8 cellular contexts compared by ENCODE assay signal in genomic region chr4:176195184-176195978, GRCh38. TPM values are rescaled to one million over a fixed set of nuclear protein-coding genes. Genes with fewer than 3 reads are reported as not detected.
DNase-seq lines count a peak whose midpoint lies in the region; ATAC-seq and TF ChIP-seq lines count a peak whose summit lies in the region.

TSS of gene SPATA4 (minus strand) at chr4:176195585. CDS start at chr4:176195562, 23 bp downstream.

- peaks cover 28% of the 10 kb centered on the region for H3K4me1 Mint-ChIP-seq in activated T-cell treated with anti-CD3 and anti-CD28 coated beads, Interleukin-2, amount 50 U/mL, for 4 hours (ENCODE audit: low read depth)

- no peaks in the 10 kb centered on the region for H3K9me3 ChIP-seq in mucosa of rectum (ENCODE audit: control insufficient read depth in 2 of 2, low read length in 2 of 2)

- H3K4me3 ChIP-seq in mucosa of rectum (ENCODE audit: low read length in 2 of 2) = peak within 1 kb of the TSS; percentile 81 to 86

- no peaks in the 10 kb centered on the region for H3K27me3 ChIP-seq in mucosa of rectum (ENCODE audit: control insufficient read depth in 2 of 2, insufficient read depth in 2 of 2, low read length in 2 of 2)

- H3K36me3 ChIP-seq in mucosa of rectum (ENCODE audit: control insufficient read depth in 2 of 2, insufficient read depth in 2 of 2, low read length in 2 of 2) = no peaks in the 10 kb centered on the region

- peaks cover 1% of the 10 kb centered on the region for H3K36me3 Mint-ChIP-seq in activated T-cell treated with anti-CD3 and anti-CD28 coated beads, Interleukin-2, amount 50 U/mL, for 4 hours (ENCODE audit: insufficient read depth)

- H3K4me1 ChIP-seq in mucosa of rectum (ENCODE audit: control insufficient read depth in 2 of 2, insufficient read depth in 2 of 2, low read length in 2 of 2) = peaks cover 4% of the 10 kb centered on the region in 2 donors

- H3K4me3 Mint-ChIP-seq in activated T-cell treated with anti-CD3 and anti-CD28 coated beads, Interleukin-2, amount 50 U/mL, for 4 hours = peak within 1 kb of the TSS; percentile 72

- peak within 1 kb of the TSS; percentile 42 to 64 for H3K27ac ChIP-seq in mucosa of rectum (ENCODE audit: low read depth in 2 of 2, low read length in 2 of 2)

- peak; percentile 100 for ATAC-seq in GM21737 (IDR thresholded peaks at IDR 0.05; ENCODE audit: unreplicated experiment)
- peak; percentile 81 to 84 for ATAC-seq in activated T-cell treated with anti-CD3 and anti-CD28 coated beads, Interleukin-2, amount 50 U/mL, for 4 hours

- H3K9ac ChIP-seq in mucosa of rectum (ENCODE audit: low read depth in 1 of 2, low read length in 2 of 2) = peak within 1 kb of the TSS; percentile 35 to 62

- DNase-seq in DMS114 treated with DMSO at 0.1 percent for 48 hours (lab: John Stamatoyannopoulos, UW; ENCODE audit: unreplicated experiment) (peak; percentile 78), KG1 (lab: John Stamatoyannopoulos, UW) (peak; percentile 2), erythroblast (lab: John Stamatoyannopoulos, UW) (peak; percentile 92 to 94)
- peak; percentile 91 for DNase-seq in activated T-cell treated with anti-CD3 and anti-CD28 coated beads, Interleukin-2, amount 50 U/mL, for 4 hours
- peak; percentile 89 for DNase-seq in stimulated activated CD8-positive, alpha-beta memory T cell treated with anti-CD3 and anti-CD28 coated beads, Interleukin-4, amount 100 ng/mL, for 24 hours (ENCODE audit: low read depth)

- TF ChIP-seq POLR2A in erythroblast (IDR thresholded peaks at IDR 0.05; ENCODE audit: low read length) = peak; percentile 54

- H3K9me3 Mint-ChIP-seq in activated T-cell treated with anti-CD3 and anti-CD28 coated beads, Interleukin-2, amount 50 U/mL, for 4 hours = peaks cover 4% of the 10 kb centered on the region

- H3K27me3 Mint-ChIP-seq in activated T-cell treated with anti-CD3 and anti-CD28 coated beads, Interleukin-2, amount 50 U/mL, for 4 hours (ENCODE audit: low read depth) = peaks cover 24% of the 10 kb centered on the region

TF ChIP-seq in PFSK-1, 5 proteins besides CTCF, POLR2A, EP300 and RAD21:
- TF ChIP-seq, protein P1, sequence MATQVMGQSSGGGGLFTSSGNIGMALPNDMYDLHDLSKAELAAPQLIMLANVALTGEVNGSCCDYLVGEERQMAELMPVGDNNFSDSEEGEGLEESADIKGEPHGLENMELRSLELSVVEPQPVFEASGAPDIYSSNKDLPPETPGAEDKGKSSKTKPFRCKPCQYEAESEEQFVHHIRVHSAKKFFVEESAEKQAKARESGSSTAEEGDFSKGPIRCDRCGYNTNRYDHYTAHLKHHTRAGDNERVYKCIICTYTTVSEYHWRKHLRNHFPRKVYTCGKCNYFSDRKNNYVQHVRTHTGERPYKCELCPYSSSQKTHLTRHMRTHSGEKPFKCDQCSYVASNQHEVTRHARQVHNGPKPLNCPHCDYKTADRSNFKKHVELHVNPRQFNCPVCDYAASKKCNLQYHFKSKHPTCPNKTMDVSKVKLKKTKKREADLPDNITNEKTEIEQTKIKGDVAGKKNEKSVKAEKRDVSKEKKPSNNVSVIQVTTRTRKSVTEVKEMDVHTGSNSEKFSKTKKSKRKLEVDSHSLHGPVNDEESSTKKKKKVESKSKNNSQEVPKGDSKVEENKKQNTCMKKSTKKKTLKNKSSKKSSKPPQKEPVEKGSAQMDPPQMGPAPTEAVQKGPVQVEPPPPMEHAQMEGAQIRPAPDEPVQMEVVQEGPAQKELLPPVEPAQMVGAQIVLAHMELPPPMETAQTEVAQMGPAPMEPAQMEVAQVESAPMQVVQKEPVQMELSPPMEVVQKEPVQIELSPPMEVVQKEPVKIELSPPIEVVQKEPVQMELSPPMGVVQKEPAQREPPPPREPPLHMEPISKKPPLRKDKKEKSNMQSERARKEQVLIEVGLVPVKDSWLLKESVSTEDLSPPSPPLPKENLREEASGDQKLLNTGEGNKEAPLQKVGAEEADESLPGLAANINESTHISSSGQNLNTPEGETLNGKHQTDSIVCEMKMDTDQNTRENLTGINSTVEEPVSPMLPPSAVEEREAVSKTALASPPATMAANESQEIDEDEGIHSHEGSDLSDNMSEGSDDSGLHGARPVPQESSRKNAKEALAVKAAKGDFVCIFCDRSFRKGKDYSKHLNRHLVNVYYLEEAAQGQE (IDR thresholded peaks at IDR 0.05; ENCODE audit: insufficient read depth in 1 of 2, low read depth in 2 of 2, low read length in 2 of 2) = no peak
- TF ChIP-seq POLR2AphosphoS5 (IDR thresholded peaks at IDR 0.05; ENCODE audit: low read depth, low read length) = peak; percentile 64; the same call in 1 of the 2 replicates
- no peak for TF ChIP-seq FOXP2 (optimal IDR thresholded peaks at IDR 0.05; ENCODE audit: borderline replicate concordance, extremely low read depth, extremely low read length, insufficient read depth)
- TF ChIP-seq TAF1 (IDR thresholded peaks at IDR 0.05; ENCODE audit: borderline replicate concordance, insufficient read depth, low read length) = peak; percentile 46; the same call in 1 of the 2 replicates
- TF ChIP-seq SIN3A (IDR thresholded peaks at IDR 0.05; ENCODE audit: borderline replicate concordance, insufficient read depth, low read length) = 0 out of 2 replicates have a peak, but pooled peaks have one; percentile 72
TF ChIP-seq in PFSK-1: peak in this region for 3.

RNA-seq across cellular contexts. Expression of gene SPATA4, which starts in this region (rescaled TPM):
- polyA plus RNA-seq in PFSK-1 (2012; ENCODE audit: insufficient read length, low read depth) = not detected
- total RNA-seq in activated T-cell treated with anti-CD3 and anti-CD28 coated beads, Interleukin-2, amount 50 U/mL, for 4 hours = not detected

Comparison
In these comparisons a context has a peak if more than half of its experiments do, and no peak if none do; other contexts are left out.
1. Peak in every context shown above with its lines: DNase-seq, ATAC-seq, H3K4me3 ChIP-seq and H3K27ac ChIP-seq.
2. Peak in DNase-seq and ATAC-seq in activated T-cell treated with anti-CD3 and anti-CD28 coated beads, Interleukin-2, amount 50 U/mL, for 4 hours; RNA of the gene not detected or under 1 TPM.
3. DNase-seq: peak in every context shown above with its lines; median percentile 93 in erythroblast; 91 in activated T-cell treated with anti-CD3 and anti-CD28 coated beads, Interleukin-2, amount 50 U/mL, for 4 hours; 89 in stimulated activated CD8-positive, alpha-beta memory T cell treated with anti-CD3 and anti-CD28 coated beads, Interleukin-4, amount 100 ng/mL, for 24 hours; 78 in DMS114 treated with DMSO at 0.1 percent for 48 hours; 2 in KG1.